In the genomic region with DNA sequence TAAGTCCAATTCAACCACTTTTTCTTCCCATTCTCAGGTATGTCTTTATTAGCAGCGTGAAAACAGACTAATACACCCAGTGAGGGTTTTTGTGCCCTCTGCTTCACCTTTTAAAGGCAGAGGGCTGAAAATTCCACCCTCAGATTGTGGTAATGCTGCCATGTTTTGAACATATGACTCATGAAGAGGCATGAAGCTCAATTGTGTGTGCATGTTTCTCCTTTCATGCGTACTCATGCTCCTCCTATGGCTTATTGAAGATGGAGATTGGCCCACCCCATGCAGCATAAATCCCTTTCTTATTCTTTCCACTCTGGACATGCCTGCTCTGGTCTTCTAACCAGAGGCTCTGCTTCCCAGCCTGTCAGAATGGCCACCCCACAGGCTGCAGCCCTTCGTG, we compare ENCODE assay signal across 21 cellular contexts.
"Had no signal": no experiment of that assay in that cellular context is flagged by ENCODE, and none has a peak within 500 bp of the region (broad histone marks: within the 10 kb centered on the region; RNA-seq: fewer than 3 reads in every experiment).

No MANE protein-coding gene starts in this region.

- H3K27ac ChIP-seq: brain microvascular endothelial cell, right atrium auricular region, skin epidermis, thyroid gland had no signal

- H3K27ac Mint-ChIP-seq: activated B cell treated with CpG ODN at 0.5 μM for 24 hours; activated CD8-positive, alpha-beta T cell treated with anti-CD3 and anti-CD28 coated beads for 36 hours; activated naive CD4-positive, alpha-beta T cell treated with anti-CD3 and anti-CD28 coated beads, Interleukin-2, amount 50 U/mL, for 72 hours; activated T-cell treated with anti-CD3 and anti-CD28 coated beads, Interleukin-2, amount 50 U/mL, for 72 hours; dendritic cell treated with granulocyte-macrophage colony-stimulating factor and Interleukin-4, amounts not matched to agents 40 ng/mL and 50 ng/mL, for 4 days; nephron; progenitor cell of endocrine pancreas; stimulated activated naive B cell treated with anti-CD40 and anti-IgM and Interleukin-4, amounts not matched to agents 10 μg/mL and 1 μg/mL and 100 μg/mL, for 72 hours had no signal

- ATAC-seq: activated CD8-positive, alpha-beta T cell treated with anti-CD3 and anti-CD28 coated beads for 36 hours; activated naive CD4-positive, alpha-beta T cell treated with anti-CD3 and anti-CD28 coated beads, Interleukin-2, amount 50 U/mL, for 72 hours; activated T-cell treated with anti-CD3 and anti-CD28 coated beads, Interleukin-2, amount 50 U/mL, for 72 hours; stimulated activated naive B cell treated with anti-CD40 and anti-IgM and Interleukin-4, amounts not matched to agents 10 μg/mL and 1 μg/mL and 100 μg/mL, for 72 hours had no signal

- H3K9me3 ChIP-seq: right atrium auricular region, thyroid gland had no signal

- H3K4me1 ChIP-seq: right atrium auricular region, thyroid gland had no signal

- H3K27me3 Mint-ChIP-seq: activated B cell treated with CpG ODN at 0.5 μM for 24 hours had no signal

- DNase-seq: activated B cell treated with CpG ODN at 0.5 μM for 24 hours; activated CD4-positive, alpha-beta T cell treated with anti-CD3 and anti-CD28 coated beads for 48 hours; activated CD8-positive, alpha-beta T cell treated with anti-CD3 and anti-CD28 coated beads for 36 hours; activated gamma-delta T cell; activated T-cell treated with anti-CD3 and anti-CD28 coated beads, Interleukin-2, amount 50 U/mL, for 72 hours; amniotic stem cell; brain microvascular endothelial cell; hippocampal formation; left ventricle myocardium superior; mesendoderm; occipital lobe; stimulated activated CD4-positive, alpha-beta T cell treated with anti-CD3 and anti-CD28 coated beads, Interleukin-15, amount 100 ng/mL, for 24 hours; stimulated activated CD4-positive, alpha-beta T cell treated with anti-CD3 and anti-CD28 coated beads, Interleukin-4, amount 100 ng/mL, for 1 hour; stimulated activated naive B cell treated with anti-CD40 and anti-IgM and Interleukin-4, amounts not matched to agents 10 μg/mL and 1 μg/mL and 100 μg/mL, for 72 hours; thyroid gland had no signal

- H3K4me3 Mint-ChIP-seq: activated B cell treated with CpG ODN at 0.5 μM for 24 hours; activated CD8-positive, alpha-beta T cell treated with anti-CD3 and anti-CD28 coated beads for 36 hours; activated T-cell treated with anti-CD3 and anti-CD28 coated beads, Interleukin-2, amount 50 U/mL, for 72 hours; dendritic cell treated with granulocyte-macrophage colony-stimulating factor and Interleukin-4, amounts not matched to agents 40 ng/mL and 50 ng/mL, for 4 days; nephron; stimulated activated naive B cell treated with anti-CD40 and anti-IgM and Interleukin-4, amounts not matched to agents 10 μg/mL and 1 μg/mL and 100 μg/mL, for 72 hours had no signal

- H3K36me3 ChIP-seq: brain microvascular endothelial cell, right atrium auricular region, thyroid gland had no signal

- H3K27me3 ChIP-seq: brain microvascular endothelial cell, right atrium auricular region, thyroid gland had no signal

- H3K4me1 Mint-ChIP-seq: activated B cell treated with CpG ODN at 0.5 μM for 24 hours; stimulated activated naive B cell treated with anti-CD40 and anti-IgM and Interleukin-4, amounts not matched to agents 10 μg/mL and 1 μg/mL and 100 μg/mL, for 72 hours had no signal

- H3K36me3 Mint-ChIP-seq: activated naive CD4-positive, alpha-beta T cell treated with anti-CD3 and anti-CD28 coated beads, Interleukin-2, amount 50 U/mL, for 72 hours had no signal

- H3K4me3 ChIP-seq: right atrium auricular region, skin epidermis, thyroid gland had no signal
